In the genomic region with DNA sequence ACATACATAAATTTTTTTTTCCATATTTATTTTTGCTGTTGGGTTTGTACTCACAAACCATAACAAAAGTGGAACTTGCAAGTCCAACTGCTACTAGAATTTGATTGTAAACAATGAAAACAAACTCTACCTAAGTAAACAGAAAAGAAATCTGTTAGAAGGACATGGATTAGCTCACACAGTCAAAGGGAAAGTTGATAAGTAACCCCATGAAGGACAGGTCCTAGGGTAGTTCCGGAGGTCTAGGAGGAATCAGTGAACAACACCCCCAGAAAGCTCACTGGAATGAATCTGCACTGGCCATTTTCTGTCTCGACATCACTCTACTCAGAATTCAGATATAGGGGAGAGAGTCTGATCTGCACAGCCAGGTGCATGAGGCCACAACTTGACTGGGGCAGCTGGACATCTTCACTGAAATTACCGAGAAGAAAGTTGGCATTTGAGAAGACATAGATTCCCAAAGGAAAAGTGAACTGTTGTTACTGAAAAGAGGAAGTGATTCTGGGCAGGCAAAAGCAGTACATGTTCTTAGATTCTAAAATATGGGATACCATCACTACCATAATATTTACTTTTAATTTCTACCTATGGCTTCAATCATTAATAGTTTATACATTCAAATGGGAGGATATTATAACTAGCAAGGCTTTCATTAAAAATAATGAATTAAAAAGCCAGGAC, we compare ENCODE assay signal across 1 cellular context.
A peak's percentile ranks its signal among the peaks of the same experiment; 100 is the strongest.
TF ChIP-seq lines count a peak whose summit lies in the region.

No MANE protein-coding gene starts in this region.

TF ChIP-seq in HepG2, 621 proteins besides CTCF, POLR2A, EP300 and RAD21 (continued from another document and continues in another):
- TF ChIP-seq, protein P1, sequence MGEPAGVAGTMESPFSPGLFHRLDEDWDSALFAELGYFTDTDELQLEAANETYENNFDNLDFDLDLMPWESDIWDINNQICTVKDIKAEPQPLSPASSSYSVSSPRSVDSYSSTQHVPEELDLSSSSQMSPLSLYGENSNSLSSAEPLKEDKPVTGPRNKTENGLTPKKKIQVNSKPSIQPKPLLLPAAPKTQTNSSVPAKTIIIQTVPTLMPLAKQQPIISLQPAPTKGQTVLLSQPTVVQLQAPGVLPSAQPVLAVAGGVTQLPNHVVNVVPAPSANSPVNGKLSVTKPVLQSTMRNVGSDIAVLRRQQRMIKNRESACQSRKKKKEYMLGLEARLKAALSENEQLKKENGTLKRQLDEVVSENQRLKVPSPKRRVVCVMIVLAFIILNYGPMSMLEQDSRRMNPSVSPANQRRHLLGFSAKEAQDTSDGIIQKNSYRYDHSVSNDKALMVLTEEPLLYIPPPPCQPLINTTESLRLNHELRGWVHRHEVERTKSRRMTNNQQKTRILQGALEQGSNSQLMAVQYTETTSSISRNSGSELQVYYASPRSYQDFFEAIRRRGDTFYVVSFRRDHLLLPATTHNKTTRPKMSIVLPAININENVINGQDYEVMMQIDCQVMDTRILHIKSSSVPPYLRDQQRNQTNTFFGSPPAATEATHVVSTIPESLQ (CRISPR knock-in tag; conservative IDR thresholded peaks at IDR 0.05) = no peak
- TF ChIP-seq, protein P2, sequence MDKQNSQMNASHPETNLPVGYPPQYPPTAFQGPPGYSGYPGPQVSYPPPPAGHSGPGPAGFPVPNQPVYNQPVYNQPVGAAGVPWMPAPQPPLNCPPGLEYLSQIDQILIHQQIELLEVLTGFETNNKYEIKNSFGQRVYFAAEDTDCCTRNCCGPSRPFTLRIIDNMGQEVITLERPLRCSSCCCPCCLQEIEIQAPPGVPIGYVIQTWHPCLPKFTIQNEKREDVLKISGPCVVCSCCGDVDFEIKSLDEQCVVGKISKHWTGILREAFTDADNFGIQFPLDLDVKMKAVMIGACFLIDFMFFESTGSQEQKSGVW (CRISPR knock-in tag; IDR thresholded peaks at IDR 0.05; ENCODE audit: borderline replicate concordance) = no peak
- no peak for TF ChIP-seq KLF9 (CRISPR knock-in tag; IDR thresholded peaks at IDR 0.05; ENCODE audit: low read depth)
- no peak for TF ChIP-seq THYN1 (CRISPR knock-in tag; IDR thresholded peaks at IDR 0.05; ENCODE audit: borderline replicate concordance, low read depth)
- no peak for TF ChIP-seq ZNF430 (CRISPR knock-in tag; IDR thresholded peaks at IDR 0.05)
- TF ChIP-seq, protein P3, sequence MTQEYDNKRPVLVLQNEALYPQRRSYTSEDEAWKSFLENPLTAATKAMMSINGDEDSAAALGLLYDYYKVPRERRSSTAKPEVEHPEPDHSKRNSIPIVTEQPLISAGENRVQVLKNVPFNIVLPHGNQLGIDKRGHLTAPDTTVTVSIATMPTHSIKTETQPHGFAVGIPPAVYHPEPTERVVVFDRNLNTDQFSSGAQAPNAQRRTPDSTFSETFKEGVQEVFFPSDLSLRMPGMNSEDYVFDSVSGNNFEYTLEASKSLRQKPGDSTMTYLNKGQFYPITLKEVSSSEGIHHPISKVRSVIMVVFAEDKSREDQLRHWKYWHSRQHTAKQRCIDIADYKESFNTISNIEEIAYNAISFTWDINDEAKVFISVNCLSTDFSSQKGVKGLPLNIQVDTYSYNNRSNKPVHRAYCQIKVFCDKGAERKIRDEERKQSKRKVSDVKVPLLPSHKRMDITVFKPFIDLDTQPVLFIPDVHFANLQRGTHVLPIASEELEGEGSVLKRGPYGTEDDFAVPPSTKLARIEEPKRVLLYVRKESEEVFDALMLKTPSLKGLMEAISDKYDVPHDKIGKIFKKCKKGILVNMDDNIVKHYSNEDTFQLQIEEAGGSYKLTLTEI (CRISPR knock-in tag; conservative IDR thresholded peaks at IDR 0.05) = no peak
- TF ChIP-seq ATRX (CRISPR knock-in tag; IDR thresholded peaks at IDR 0.05; ENCODE audit: borderline replicate concordance) = no peak
- TF ChIP-seq, protein P4, sequence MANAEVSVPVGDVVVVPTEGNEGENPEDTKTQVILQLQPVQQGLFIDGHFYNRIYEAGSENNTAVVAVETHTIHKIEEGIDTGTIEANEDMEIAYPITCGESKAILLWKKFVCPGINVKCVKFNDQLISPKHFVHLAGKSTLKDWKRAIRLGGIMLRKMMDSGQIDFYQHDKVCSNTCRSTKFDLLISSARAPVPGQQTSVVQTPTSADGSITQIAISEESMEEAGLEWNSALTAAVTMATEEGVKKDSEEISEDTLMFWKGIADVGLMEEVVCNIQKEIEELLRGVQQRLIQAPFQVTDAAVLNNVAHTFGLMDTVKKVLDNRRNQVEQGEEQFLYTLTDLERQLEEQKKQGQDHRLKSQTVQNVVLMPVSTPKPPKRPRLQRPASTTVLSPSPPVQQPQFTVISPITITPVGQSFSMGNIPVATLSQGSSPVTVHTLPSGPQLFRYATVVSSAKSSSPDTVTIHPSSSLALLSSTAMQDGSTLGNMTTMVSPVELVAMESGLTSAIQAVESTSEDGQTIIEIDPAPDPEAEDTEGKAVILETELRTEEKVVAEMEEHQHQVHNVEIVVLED (CRISPR knock-in tag; IDR thresholded peaks at IDR 0.05; ENCODE audit: borderline replicate concordance) = no peak
- no peak for TF ChIP-seq ZNF33B (CRISPR knock-in tag; IDR thresholded peaks at IDR 0.05)
- TF ChIP-seq ZNF546 (CRISPR knock-in tag; conservative IDR thresholded peaks at IDR 0.05) = no peak
- TF ChIP-seq, protein P5, sequence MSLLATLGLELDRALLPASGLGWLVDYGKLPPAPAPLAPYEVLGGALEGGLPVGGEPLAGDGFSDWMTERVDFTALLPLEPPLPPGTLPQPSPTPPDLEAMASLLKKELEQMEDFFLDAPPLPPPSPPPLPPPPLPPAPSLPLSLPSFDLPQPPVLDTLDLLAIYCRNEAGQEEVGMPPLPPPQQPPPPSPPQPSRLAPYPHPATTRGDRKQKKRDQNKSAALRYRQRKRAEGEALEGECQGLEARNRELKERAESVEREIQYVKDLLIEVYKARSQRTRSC (CRISPR knock-in tag; IDR thresholded peaks at IDR 0.05; ENCODE audit: low read depth) = no peak
- TF ChIP-seq ZNF652 (CRISPR knock-in tag; IDR thresholded peaks at IDR 0.05; ENCODE audit: borderline replicate concordance, low read depth) = peak; percentile 41; the same call in 1 of the 2 replicates
- no peak for TF ChIP-seq CEBPB (IDR thresholded peaks at IDR 0.05; ENCODE audit: borderline replicate concordance, low read depth, low read length)
- TF ChIP-seq ZMYM2 (CRISPR knock-in tag; IDR thresholded peaks at IDR 0.05) = 0 out of 2 replicates have a peak, but pooled peaks have one; percentile 21
- TF ChIP-seq CBFB (CRISPR knock-in tag; IDR thresholded peaks at IDR 0.05) = no peak
- no peak for TF ChIP-seq HOXA9 (CRISPR knock-in tag; IDR thresholded peaks at IDR 0.05; ENCODE audit: borderline replicate concordance)
- TF ChIP-seq ZNF333 (CRISPR knock-in tag; IDR thresholded peaks at IDR 0.05; ENCODE audit: borderline replicate concordance) = no peak
- TF ChIP-seq ZNF121 (CRISPR knock-in tag; IDR thresholded peaks at IDR 0.05) = no peak
- no peak for TF ChIP-seq CBX5 (CRISPR knock-in tag; IDR thresholded peaks at IDR 0.05; ENCODE audit: borderline replicate concordance)
- no peak for TF ChIP-seq HMG20B (CRISPR knock-in tag; conservative IDR thresholded peaks at IDR 0.05)
- TF ChIP-seq, protein P6, sequence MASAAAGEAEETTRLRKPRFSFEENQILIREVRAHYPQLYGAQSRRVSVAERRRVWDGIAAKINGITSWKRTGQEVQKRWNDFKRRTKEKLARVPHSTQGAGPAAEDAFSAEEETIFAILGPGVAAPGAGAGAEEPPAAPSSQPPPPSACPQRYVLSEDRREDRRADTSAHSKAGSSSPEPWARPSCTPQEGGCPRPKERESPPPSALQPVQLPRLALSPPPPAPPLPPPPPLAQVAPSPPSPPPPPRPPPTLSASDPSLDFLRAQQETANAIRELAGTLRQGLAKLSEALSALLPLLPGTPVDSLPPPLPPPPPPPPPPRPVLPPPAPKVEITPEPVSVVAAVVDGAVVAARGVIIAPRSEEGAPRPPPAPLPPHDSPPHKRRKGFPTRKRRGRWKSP (CRISPR knock-in tag; IDR thresholded peaks at IDR 0.05) = no peak
- no peak for TF ChIP-seq NFE2L1 (CRISPR knock-in tag; IDR thresholded peaks at IDR 0.05; ENCODE audit: borderline replicate concordance)
- TF ChIP-seq, protein P7, sequence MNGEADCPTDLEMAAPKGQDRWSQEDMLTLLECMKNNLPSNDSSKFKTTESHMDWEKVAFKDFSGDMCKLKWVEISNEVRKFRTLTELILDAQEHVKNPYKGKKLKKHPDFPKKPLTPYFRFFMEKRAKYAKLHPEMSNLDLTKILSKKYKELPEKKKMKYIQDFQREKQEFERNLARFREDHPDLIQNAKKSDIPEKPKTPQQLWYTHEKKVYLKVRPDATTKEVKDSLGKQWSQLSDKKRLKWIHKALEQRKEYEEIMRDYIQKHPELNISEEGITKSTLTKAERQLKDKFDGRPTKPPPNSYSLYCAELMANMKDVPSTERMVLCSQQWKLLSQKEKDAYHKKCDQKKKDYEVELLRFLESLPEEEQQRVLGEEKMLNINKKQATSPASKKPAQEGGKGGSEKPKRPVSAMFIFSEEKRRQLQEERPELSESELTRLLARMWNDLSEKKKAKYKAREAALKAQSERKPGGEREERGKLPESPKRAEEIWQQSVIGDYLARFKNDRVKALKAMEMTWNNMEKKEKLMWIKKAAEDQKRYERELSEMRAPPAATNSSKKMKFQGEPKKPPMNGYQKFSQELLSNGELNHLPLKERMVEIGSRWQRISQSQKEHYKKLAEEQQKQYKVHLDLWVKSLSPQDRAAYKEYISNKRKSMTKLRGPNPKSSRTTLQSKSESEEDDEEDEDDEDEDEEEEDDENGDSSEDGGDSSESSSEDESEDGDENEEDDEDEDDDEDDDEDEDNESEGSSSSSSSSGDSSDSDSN (CRISPR knock-in tag; IDR thresholded peaks at IDR 0.05) = no peak
- TF ChIP-seq, protein P8, sequence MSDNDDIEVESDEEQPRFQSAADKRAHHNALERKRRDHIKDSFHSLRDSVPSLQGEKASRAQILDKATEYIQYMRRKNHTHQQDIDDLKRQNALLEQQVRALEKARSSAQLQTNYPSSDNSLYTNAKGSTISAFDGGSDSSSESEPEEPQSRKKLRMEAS (IDR thresholded peaks at IDR 0.05) = no peak
- no peak for TF ChIP-seq ZNF296 (CRISPR knock-in tag; conservative IDR thresholded peaks at IDR 0.05)
- TF ChIP-seq ZNF337 (CRISPR knock-in tag; IDR thresholded peaks at IDR 0.05; ENCODE audit: borderline replicate concordance, low read depth) = no peak
- no peak for TF ChIP-seq SMAD1 (CRISPR knock-in tag; IDR thresholded peaks at IDR 0.05; ENCODE audit: borderline replicate concordance, low read depth)
- TF ChIP-seq FOXC1 (CRISPR knock-in tag; IDR thresholded peaks at IDR 0.05; ENCODE audit: borderline replicate concordance) = no peak
- TF ChIP-seq ZNF432 (CRISPR knock-in tag; IDR thresholded peaks at IDR 0.05; ENCODE audit: borderline replicate concordance) = no peak
- TF ChIP-seq, protein P9, sequence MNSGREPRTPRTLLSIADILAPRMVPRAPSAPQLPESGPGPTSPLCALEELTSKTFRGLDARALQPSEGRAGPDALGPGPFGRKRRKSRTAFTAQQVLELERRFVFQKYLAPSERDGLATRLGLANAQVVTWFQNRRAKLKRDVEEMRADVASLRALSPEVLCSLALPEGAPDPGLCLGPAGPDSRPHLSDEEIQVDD (CRISPR knock-in tag; IDR thresholded peaks at IDR 0.05; ENCODE audit: borderline replicate concordance) = no peak
- TF ChIP-seq, protein P10, sequence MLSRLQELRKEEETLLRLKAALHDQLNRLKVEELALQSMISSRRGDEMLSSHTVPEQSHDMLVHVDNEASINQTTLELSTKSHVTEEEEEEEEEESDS (CRISPR knock-in tag; IDR thresholded peaks at IDR 0.05; ENCODE audit: borderline replicate concordance) = no peak
- TF ChIP-seq FOXP1 (IDR thresholded peaks at IDR 0.05) = no peak
- TF ChIP-seq FOXP1 (CRISPR knock-in tag; IDR thresholded peaks at IDR 0.05) = peak; percentile 85
- no peak for TF ChIP-seq ZFP62 (CRISPR knock-in tag; IDR thresholded peaks at IDR 0.05)
- TF ChIP-seq PRPF4 (IDR thresholded peaks at IDR 0.05; ENCODE audit: low read depth, low read length, poor library complexity, severe bottlenecking) = no peak
- TF ChIP-seq AGO1 (IDR thresholded peaks at IDR 0.05; ENCODE audit: low read depth, low read length, poor library complexity, severe bottlenecking) = no peak
- TF ChIP-seq YEATS4 (CRISPR knock-in tag; IDR thresholded peaks at IDR 0.05; ENCODE audit: borderline replicate concordance) = no peak
- no peak for TF ChIP-seq ZFP82 (CRISPR knock-in tag; IDR thresholded peaks at IDR 0.05; ENCODE audit: borderline replicate concordance)
- no peak; the same call in 1 of the 2 replicates for TF ChIP-seq ZBTB20 (CRISPR knock-in tag; IDR thresholded peaks at IDR 0.05; ENCODE audit: borderline replicate concordance, low read depth)
- no peak for TF ChIP-seq ATM (IDR thresholded peaks at IDR 0.05; ENCODE audit: borderline replicate concordance)
- no peak for TF ChIP-seq CREM (IDR thresholded peaks at IDR 0.05)
- no peak for TF ChIP-seq CREM (CRISPR knock-in tag; IDR thresholded peaks at IDR 0.05)
- no peak for TF ChIP-seq REL (CRISPR knock-in tag; conservative IDR thresholded peaks at IDR 0.05)
- TF ChIP-seq DNMT3B (CRISPR knock-in tag; conservative IDR thresholded peaks at IDR 0.05) = no peak
- TF ChIP-seq, protein P11, sequence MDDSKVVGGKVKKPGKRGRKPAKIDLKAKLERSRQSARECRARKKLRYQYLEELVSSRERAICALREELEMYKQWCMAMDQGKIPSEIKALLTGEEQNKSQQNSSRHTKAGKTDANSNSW (CRISPR knock-in tag; IDR thresholded peaks at IDR 0.05; ENCODE audit: borderline replicate concordance) = no peak
- TF ChIP-seq JUN (CRISPR knock-in tag; IDR thresholded peaks at IDR 0.05) = no peak
- TF ChIP-seq KAT2B (IDR thresholded peaks at IDR 0.05; ENCODE audit: borderline replicate concordance, low read depth, low read length) = no peak
- TF ChIP-seq EEA1 (CRISPR knock-in tag; IDR thresholded peaks at IDR 0.05; ENCODE audit: borderline replicate concordance) = no peak
- no peak for TF ChIP-seq AKAP8 (CRISPR knock-in tag; IDR thresholded peaks at IDR 0.05)
